1 cellular context compared by ENCODE assay signal in the genomic region with DNA sequence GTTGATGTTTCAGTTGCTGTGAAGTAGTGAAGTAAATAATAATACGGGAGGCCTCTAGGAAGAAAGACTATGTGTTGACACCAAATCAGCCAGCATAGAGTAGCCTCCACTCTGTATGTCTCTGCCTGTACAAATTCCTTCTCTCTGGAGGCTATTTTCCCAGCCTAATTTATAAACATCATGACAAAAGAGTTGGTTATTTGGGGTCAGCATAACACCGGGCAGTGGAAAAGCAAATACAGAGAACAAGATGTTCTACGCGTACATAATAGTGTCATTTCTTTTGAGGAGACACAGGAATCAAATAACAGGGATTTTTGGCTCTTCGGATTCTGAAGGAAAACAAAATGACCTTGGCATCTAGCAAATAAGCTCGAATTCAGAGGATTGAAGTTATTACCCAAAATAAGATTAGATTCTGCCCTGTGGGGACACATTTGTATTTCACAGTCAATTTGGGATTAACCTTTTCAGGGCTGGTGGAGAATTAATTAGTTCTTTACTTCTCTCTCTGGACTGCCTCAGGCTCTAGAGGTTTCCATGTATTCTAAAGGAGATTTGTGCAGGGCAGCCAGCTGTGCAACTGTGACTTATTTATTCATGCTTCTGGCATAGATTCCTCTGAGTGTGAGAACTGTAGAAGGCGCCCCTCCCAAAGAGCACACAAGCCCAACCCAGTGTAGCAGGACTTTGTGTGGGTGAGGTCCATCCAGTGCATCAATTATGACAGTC.
TF ChIP-seq lines count a peak whose summit lies in the region.

No MANE protein-coding gene starts in this region.

TF ChIP-seq in endothelial cell of umbilical vein, 7 proteins besides CTCF, POLR2A, EP300 and RAD21:
- TF ChIP-seq, protein P1, sequence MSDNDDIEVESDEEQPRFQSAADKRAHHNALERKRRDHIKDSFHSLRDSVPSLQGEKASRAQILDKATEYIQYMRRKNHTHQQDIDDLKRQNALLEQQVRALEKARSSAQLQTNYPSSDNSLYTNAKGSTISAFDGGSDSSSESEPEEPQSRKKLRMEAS (IDR thresholded peaks at IDR 0.05; ENCODE audit: insufficient read depth, insufficient read length): no peak
- no peak for TF ChIP-seq POLR2AphosphoS5 (IDR thresholded peaks at IDR 0.05; ENCODE audit: insufficient read depth, low read depth, low read length)
